Comparison of ENCODE assay signal across 8 cellular contexts in genomic region chr10:121928528-121928884, GRCh38. TPM values are rescaled to one million over a fixed set of nuclear protein-coding genes. Genes with fewer than 3 reads are reported as not detected.
DNase-seq lines count a peak whose midpoint lies in the region; ATAC-seq and TF ChIP-seq lines count a peak whose summit lies in the region.

No MANE protein-coding gene starts in this region.

- H3K4me3 ChIP-seq in HL-60 (replicated peaks; ENCODE audit: insufficient read depth, low read length): peak overlapping the region; percentile 72
- peak overlapping the region; percentile 88 to 99 (median 94) for H3K4me3 ChIP-seq in adrenal gland
- peak overlapping the region; percentile 94 for H3K4me3 ChIP-seq in iPS-18c (ENCODE audit: insufficient read depth, low read depth, low read length)

- H3K9me3 ChIP-seq in adrenal gland (replicated peaks in 1 of 3) (no peaks in the 10 kb centered on the region), iPS-18c (ENCODE audit: control insufficient read depth, insufficient read depth, low read length) (no peaks in the 10 kb centered on the region)

- WGBS in adrenal gland, 4 donors: 0 to 9% (median 4%) methylated on average over 4 to 20 of the region's 20 CpGs

- peak; percentile 4 for ATAC-seq in GM19025 (IDR thresholded peaks at IDR 0.05; ENCODE audit: low read depth, unreplicated experiment)
- ATAC-seq in stimulated activated effector memory CD8-positive, alpha-beta T cell treated with anti-CD3 and anti-CD28 coated beads, Interleukin-12 subunit alpha, Interleukin-12 subunit beta, amount 100 ng/mL, for 72 hours: peak; percentile 1

- H3K4me1 ChIP-seq in adrenal gland (replicated peaks in 1 of 2): peaks cover 15 to 24% of the 10 kb centered on the region in 2 donors

- peak overlapping the region; percentile 87 for H3K4me3 Mint-ChIP-seq in stimulated activated effector memory CD8-positive, alpha-beta T cell treated with anti-CD3 and anti-CD28 coated beads, Interleukin-12 subunit alpha, Interleukin-12 subunit beta, amount 100 ng/mL, for 72 hours

- TF ChIP-seq POLR2A in adrenal gland (IDR thresholded peaks at IDR 0.05): no peak

- intact Hi-C loops in adrenal gland (cut with DNase I): no loop called here

- H3K4me1 Mint-ChIP-seq in stimulated activated effector memory CD8-positive, alpha-beta T cell treated with anti-CD3 and anti-CD28 coated beads, Interleukin-12 subunit alpha, Interleukin-12 subunit beta, amount 100 ng/mL, for 72 hours: peaks cover 20% of the 10 kb centered on the region

- peaks cover 18% of the 10 kb centered on the region for H3K36me3 Mint-ChIP-seq in stimulated activated effector memory CD8-positive, alpha-beta T cell treated with anti-CD3 and anti-CD28 coated beads, Interleukin-12 subunit alpha, Interleukin-12 subunit beta, amount 100 ng/mL, for 72 hours

- H3K27ac Mint-ChIP-seq in stimulated activated effector memory CD8-positive, alpha-beta T cell treated with anti-CD3 and anti-CD28 coated beads, Interleukin-12 subunit alpha, Interleukin-12 subunit beta, amount 100 ng/mL, for 72 hours: peak overlapping the region; percentile 97

- no peaks in the 10 kb centered on the region for H3K27me3 ChIP-seq in HL-60 (ENCODE audit: insufficient read depth, poor library complexity, severe bottlenecking)
- no peaks in the 10 kb centered on the region for H3K27me3 ChIP-seq in adrenal gland

- TF ChIP-seq CTCF in C4-2B (conservative IDR thresholded peaks at IDR 0.05): no peak
- no peak for TF ChIP-seq CTCF in HL-60 (IDR thresholded peaks at IDR 0.05; ENCODE audit: insufficient read depth, low read length)
- TF ChIP-seq CTCF in adrenal gland (IDR thresholded peaks at IDR 0.05): no peak

- H3K9me3 Mint-ChIP-seq in stimulated activated effector memory CD8-positive, alpha-beta T cell treated with anti-CD3 and anti-CD28 coated beads, Interleukin-12 subunit alpha, Interleukin-12 subunit beta, amount 100 ng/mL, for 72 hours: no peaks in the 10 kb centered on the region

- peak overlapping the region; percentile 98 for H3K27ac ChIP-seq in C4-2B
- H3K27ac ChIP-seq in HL-60 (replicated peaks): peak overlapping the region; percentile 93
- H3K27ac ChIP-seq in adrenal gland: peak overlapping the region; percentile 96 to 99 (median 98)

- DNase-seq in HL-60 (ENCODE audit: low read depth in 1 of 2, low spot score in 1 of 2) (peak in 1 of 2 experiments; percentile 11), adrenal gland (peak in 5 of 7 donors; percentile 36 to 68 (median 53)), SK-N-DZ (ENCODE audit: low spot score) (no peak), AG08396 (ENCODE audit: low spot score) (no peak)
- DNase-seq in stimulated activated effector memory CD8-positive, alpha-beta T cell treated with anti-CD3 and anti-CD28 coated beads, Interleukin-12 subunit alpha, Interleukin-12 subunit beta, amount 100 ng/mL, for 72 hours (ENCODE audit: low spot score in 2 of 2): no peak

- no peaks in the 10 kb centered on the region for H3K36me3 ChIP-seq in adrenal gland (replicated peaks in 1 of 2)

RNA-seq across cellular contexts. Expression of gene ATE1, which starts 0.7 kb away (rescaled TPM):
- total RNA-seq in adrenal gland: 10 to 100 TPM; 25.6 to 53.7 (median 35.9) TPM
- 10 to 100 TPM in 1 of 3 donors, 1 to 10 TPM in 2; 4.2 to 23.1 (median 5.4) TPM for polyA plus RNA-seq in adrenal gland
- 13.7 and 20.5 TPM in 2 replicates for polyA plus RNA-seq in SK-N-DZ (2014; cell fraction: cytosol; rRNA removed)
- polyA plus RNA-seq in SK-N-DZ (2014; cell fraction: nucleus; rRNA removed): 16.5 and 28.0 TPM in 2 replicates

RNA-seq across cellular contexts. Expression of gene NSMCE4A, which starts 46.5 kb away (rescaled TPM):
- 10 to 100 TPM; 25.6 to 83.6 (median 38.3) TPM for total RNA-seq in adrenal gland
- polyA plus RNA-seq in adrenal gland: 10 to 100 TPM; 37.8 to 94.8 (median 80.4) TPM
- polyA plus RNA-seq in SK-N-DZ (2014; cell fraction: cytosol; rRNA removed): 169 and 172 TPM in 2 replicates
- polyA plus RNA-seq in SK-N-DZ (2014; cell fraction: nucleus; rRNA removed): 621 and 664 TPM in 2 replicates

Comparison
In these comparisons a context has a peak if more than half of its experiments do, and no peak if none do; other contexts are left out.
1. DNase-seq: peak in adrenal gland (5 of 7); none in stimulated activated effector memory CD8-positive, alpha-beta T cell treated with anti-CD3 and anti-CD28 coated beads, Interleukin-12 subunit alpha, Interleukin-12 subunit beta, amount 100 ng/mL, for 72 hours (0 of 2), SK-N-DZ (single experiment) and AG08396 (single experiment).
2. Peak in every context shown above with its lines, with median percentiles within 50 percentile points of each other: H3K27ac ChIP-seq and H3K4me3 ChIP-seq.